ENCODE assay signal across 10 cellular contexts in genomic region chr17:82697808-82698064, GRCh38. TPM values are rescaled to one million over a fixed set of nuclear protein-coding genes. Genes with fewer than 3 reads are reported as not detected.
DNase-seq lines count a peak whose midpoint lies in the region; ATAC-seq and TF ChIP-seq lines count a peak whose summit lies in the region.
"Had no signal": no experiment of that assay in that cellular context is flagged by ENCODE, and none has a peak within 500 bp of the region (broad histone marks: within the 10 kb centered on the region; RNA-seq: fewer than 3 reads in every experiment).

No MANE protein-coding gene starts in this region.

- no peak overlapping the region for H3K27ac Mint-ChIP-seq in activated CD4-positive, alpha-beta T cell treated with anti-CD3 and anti-CD28 coated beads for 36 hours

- H3K4me1 Mint-ChIP-seq in activated CD4-positive, alpha-beta T cell treated with anti-CD3 and anti-CD28 coated beads for 36 hours, result peaks cover 11% of the 10 kb centered on the region

- ATAC-seq in activated CD4-positive, alpha-beta T cell treated with anti-CD3 and anti-CD28 coated beads for 36 hours, result no peak
- ATAC-seq in right lobe of liver, result no peak
- no peak for ATAC-seq in left lobe of liver

- H3K4me3 ChIP-seq in astrocyte of the spinal cord (ENCODE audit: low read depth, low read length) (peak overlapping the region; percentile 52), right lobe of liver (peak overlapping the region; percentile 67 to 80 (median 71)), testis (peak overlapping the region; percentile 61 to 73)

- H3K36me3 ChIP-seq in right lobe of liver (no peaks in the 10 kb centered on the region), testis (ENCODE audit: low read depth, missing control alignments) (no peaks in the 10 kb centered on the region)

- H3K4me1 ChIP-seq in right lobe of liver, result peaks cover 0 to 5% (median 0%) of the 10 kb centered on the region in 4 donors
- H3K4me1 ChIP-seq in testis, result peaks cover 4% of the 10 kb centered on the region

- CTCF ChIA-PET in activated CD4-positive, alpha-beta T cell treated with anti-CD3 and anti-CD28 coated beads for 36 hours (lab: Charles Lee), result no interaction called here

- intact Hi-C loops in activated CD4-positive, alpha-beta T cell treated with anti-CD3 and anti-CD28 coated beads for 36 hours (cut with DNase I, micrococcal nuclease), result loop anchor here (1.0 to 5.0 kb wide), 6 partner anchors 19 to 785 kb away; partner anchors contain the start of genes WDR45B (in 2 of the 2), CYBC1 (in 1 of the 2), FN3KRP (in 1 of the 2) and PCYT2 (in 1 of the 2)
- intact Hi-C loops in right lobe of liver (cut with DNase I), result no loop called here
- intact Hi-C loops in testis (cut with DNase I; ENCODE audit: low total_unique reads), result no loop called here

- H3K9me3 Mint-ChIP-seq in activated CD4-positive, alpha-beta T cell treated with anti-CD3 and anti-CD28 coated beads for 36 hours (ENCODE audit: low read depth), result peaks cover 6% of the 10 kb centered on the region

- WGBS in right lobe of liver (ENCODE audit: insufficient coverage, low coverage, low lambda C conversion rate, missing lambda C conversion rate), result no CpG with 5 or more reads among the region's 32 CpGs
- 1% methylated on average over 31 of the region's 32 CpGs; no CpG with 5 or more reads in 1 of the 2 donors for WGBS in testis, 2 donors

- TF ChIP-seq POLR2A in right lobe of liver (IDR thresholded peaks at IDR 0.05) (no peak), testis (IDR thresholded peaks at IDR 0.05) (no peak)

- POLR2A ChIA-PET in activated CD4-positive, alpha-beta T cell treated with anti-CD3 and anti-CD28 coated beads for 36 hours (lab: Charles Lee), result no interaction called here

- H3K27me3 ChIP-seq in right lobe of liver (no peaks in the 10 kb centered on the region), testis (no peaks in the 10 kb centered on the region)

- in situ Hi-C loops in astrocyte of the spinal cord (cut with HindIII; ENCODE audit: low sequenced_read_pairs), result no loop called here

- H3K27me3 Mint-ChIP-seq in activated CD4-positive, alpha-beta T cell treated with anti-CD3 and anti-CD28 coated beads for 36 hours, result peaks cover 3% of the 10 kb centered on the region

- peak overlapping the region; percentile 55 for H3K4me3 Mint-ChIP-seq in activated CD4-positive, alpha-beta T cell treated with anti-CD3 and anti-CD28 coated beads for 36 hours

- H3K27ac ChIP-seq in right lobe of liver (no peak overlapping the region), testis (no peak overlapping the region)
- H3K27ac ChIP-seq: foreskin keratinocyte had no signal

- TF ChIP-seq CTCF in astrocyte of the spinal cord (IDR thresholded peaks at IDR 0.05; ENCODE audit: low read depth, low read length) (no peak), right lobe of liver (IDR thresholded peaks at IDR 0.05) (no peak), testis (IDR thresholded peaks at IDR 0.05) (no peak)

- H3K9me3 ChIP-seq in right lobe of liver (no peaks in the 10 kb centered on the region), testis (no peaks in the 10 kb centered on the region)

- H3K36me3 Mint-ChIP-seq in activated CD4-positive, alpha-beta T cell treated with anti-CD3 and anti-CD28 coated beads for 36 hours (ENCODE audit: low read depth), result peaks cover 8% of the 10 kb centered on the region

- DNase-seq in activated CD4-positive, alpha-beta T cell treated with anti-CD3 and anti-CD28 coated beads for 36 hours, result no peak
- DNase-seq in activated CD4-positive, alpha-beta T cell treated with anti-CD3 and anti-CD28 coated beads, Interleukin-2, amount 50 U/mL, for 48 hours, result no peak
- DNase-seq in astrocyte of the spinal cord (ENCODE audit: low read depth, low spot score), result no peak
- DNase-seq in right lobe of liver, result no peak
- DNase-seq in testis, result no peak
- no peak for DNase-seq in NCI-H2029 treated with DMSO at 0.1 percent for 48 hours (lab: John Stamatoyannopoulos, UW)
- DNase-seq in D341Med (ENCODE audit: low spot score), result no peak
- DNase-seq in left lobe of liver (ENCODE audit: low spot score), result no peak
- DNase-seq: foreskin keratinocyte, SHP77 treated with DMSO at 0.1 percent for 48 hours had no signal

RNA-seq across cellular contexts. Expression of gene RAB40B, which starts 0.8 kb away (rescaled TPM):
- total RNA-seq in activated CD4-positive, alpha-beta T cell treated with anti-CD3 and anti-CD28 coated beads for 36 hours, result 1 to 10 TPM; 3.2 to 4.1 TPM
- total RNA-seq in right lobe of liver (10 to 100 TPM in 3 of 6 experiments, 1 to 10 TPM in 3; 3.7 to 12.5 (median 9.3) TPM), testis (10 to 100 TPM in 1 of 2 donors, 1 to 10 TPM in 1; 9.4 to 16.4 TPM), left lobe of liver (12.9 TPM)
- polyA plus RNA-seq in testis (ENCODE audit: insufficient read depth, low read depth, low replicate concordance), result 13.5 TPM

RNA-seq across cellular contexts. Expression of gene FN3KRP, which starts 18.8 kb away (rescaled TPM):
- total RNA-seq in activated CD4-positive, alpha-beta T cell treated with anti-CD3 and anti-CD28 coated beads for 36 hours, result 10 to 100 TPM; 28.3 to 36.3 TPM
- total RNA-seq in right lobe of liver (10 to 100 TPM in 4 of 6 experiments, 1 to 10 TPM in 2; 7.6 to 24.8 (median 14.3) TPM), testis (10 to 100 TPM; 26.9 to 29.3 TPM), left lobe of liver (14.0 TPM)
- polyA plus RNA-seq in testis (ENCODE audit: insufficient read depth, low read depth, low replicate concordance), result 30.2 TPM

RNA-seq across cellular contexts. Expression of gene FN3K, which starts 37.7 kb away (rescaled TPM):
- total RNA-seq in activated CD4-positive, alpha-beta T cell treated with anti-CD3 and anti-CD28 coated beads for 36 hours, result 1 to 10 TPM; 2.1 TPM
- total RNA-seq in right lobe of liver (10 to 100 TPM; 29.6 to 61.6 (median 45.5) TPM), testis (10 to 100 TPM; 29.7 to 31.7 TPM), left lobe of liver (64.1 TPM)
- polyA plus RNA-seq in testis (ENCODE audit: insufficient read depth, low read depth, low replicate concordance), result 12.4 TPM

RNA-seq across cellular contexts. Expression of gene WDR45B, which starts 49.5 kb away (rescaled TPM):
- 10 to 100 TPM; 74.1 to 74.8 TPM for total RNA-seq in activated CD4-positive, alpha-beta T cell treated with anti-CD3 and anti-CD28 coated beads for 36 hours
- total RNA-seq in right lobe of liver (10 to 100 TPM; 27.7 to 40.7 (median 31.6) TPM), testis (100 to 1,000 TPM; 163 to 165 TPM), left lobe of liver (26.6 TPM)
- 142 TPM for polyA plus RNA-seq in testis (ENCODE audit: insufficient read depth, low read depth, low replicate concordance)

RNA-seq across cellular contexts. Expression of gene TBCD, which starts 54.1 kb away (rescaled TPM):
- 10 to 100 TPM; 83.3 to 97.2 TPM for total RNA-seq in activated CD4-positive, alpha-beta T cell treated with anti-CD3 and anti-CD28 coated beads for 36 hours
- total RNA-seq in right lobe of liver (10 to 100 TPM; 28.0 to 55.7 (median 41.3) TPM), testis (100 to 1,000 TPM; 115 to 128 TPM), left lobe of liver (46.2 TPM)
- polyA plus RNA-seq in testis (ENCODE audit: insufficient read depth, low read depth, low replicate concordance), result 81.2 TPM

Comparison
In these comparisons a context has a peak if more than half of its experiments do, and no peak if none do; other contexts are left out.
1. RNA of gene FN3K, which starts 37.7 kb away (total RNA-seq): 64.1 TPM in left lobe of liver (single experiment), 29.6 to 61.6 TPM in right lobe of liver and 29.7 to 31.7 TPM in testis; 2.1 TPM in activated CD4-positive, alpha-beta T cell treated with anti-CD3 and anti-CD28 coated beads for 36 hours; every median in the first group is over 4 times any median in the second.
2. intact Hi-C loops: an anchor here in activated CD4-positive, alpha-beta T cell treated with anti-CD3 and anti-CD28 coated beads for 36 hours (1.0 to 5.0 kb wide); none called in right lobe of liver and testis.
3. Peak in every context shown above with its lines, with median percentiles within 50 percentile points of each other: H3K4me3 ChIP-seq.